9 cellular contexts compared by ENCODE assay signal in the genomic region with DNA sequence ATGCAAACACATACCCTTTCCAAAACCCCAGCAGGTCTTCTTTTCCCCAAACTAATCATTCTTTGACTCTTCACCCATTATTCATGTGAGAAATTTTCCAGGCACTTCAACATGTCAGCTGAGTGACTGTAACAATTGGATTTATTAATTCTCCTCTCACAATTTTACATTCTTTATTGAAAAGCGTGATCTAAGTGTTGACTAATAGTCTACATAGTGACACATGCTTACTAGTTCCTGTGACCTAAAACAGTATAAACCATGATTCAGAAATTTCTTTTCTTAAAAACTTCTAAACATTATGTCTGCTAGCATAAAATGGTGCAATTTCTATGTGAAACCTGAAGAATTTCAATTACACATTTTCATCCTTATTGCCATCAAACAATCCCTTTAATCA.
"Had no signal": no experiment of that assay in that cellular context is flagged by ENCODE, and none has a peak within 500 bp of the region (broad histone marks: within the 10 kb centered on the region; RNA-seq: fewer than 3 reads in every experiment).

No MANE protein-coding gene starts in this region.

- H3K9me3 ChIP-seq: HAP-1 had no signal

- H3K27ac ChIP-seq: GM23248, KMS-11 had no signal

- H3K4me3 ChIP-seq: GM23248, HAP-1 had no signal

- H3K9ac ChIP-seq: GM23248, KMS-11 had no signal

- H3K36me3 ChIP-seq: HAP-1 had no signal

- DNase-seq: GM23248, GOT3, H7, HFFc6, KBM-7 had no signal

- H3K4me1 ChIP-seq: HAP-1 had no signal

- H2AFZ ChIP-seq: GM23248 had no signal

- FAIRE-seq: HepG2 had no signal

- ATAC-seq: HCT116, HepG2 had no signal

- H3K4me2 ChIP-seq: KMS-11 had no signal
